23 cellular contexts compared by ENCODE assay signal in the genomic region with DNA sequence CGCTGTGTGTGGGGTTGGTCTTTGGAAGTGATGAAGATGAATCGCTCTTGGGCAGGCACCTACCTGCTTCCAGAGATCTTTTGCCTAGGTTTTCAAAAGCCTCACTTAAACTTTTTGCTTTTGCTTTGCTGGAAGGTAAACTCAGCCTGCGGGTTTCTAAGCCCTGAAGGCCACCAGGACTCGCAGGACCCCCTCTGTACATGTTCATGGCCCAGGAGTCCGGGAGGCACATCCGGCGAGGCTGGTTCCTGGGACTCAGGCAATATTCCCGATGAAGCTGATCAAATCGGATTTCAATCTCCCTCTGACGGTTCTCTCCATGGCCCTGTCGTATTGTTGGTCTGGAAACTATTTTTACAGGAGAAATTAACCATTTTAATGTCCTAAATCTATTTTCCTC. TPM values are rescaled to one million over a fixed set of nuclear protein-coding genes. Genes with fewer than 3 reads are reported as not detected.
A peak's percentile ranks its signal among the peaks of the same experiment; 100 is the strongest.
DNase-seq lines count a peak whose midpoint lies in the region; ATAC-seq, FAIRE-seq and TF ChIP-seq lines count a peak whose summit lies in the region.
"Had no signal": no experiment of that assay in that cellular context is flagged by ENCODE, and none has a peak within 500 bp of the region (broad histone marks: within the 10 kb centered on the region; RNA-seq: fewer than 3 reads in every experiment).

No MANE protein-coding gene starts in this region.

- TSS peak; percentile 47 for BruUV-seq in OCI-LY7 (replicated peaks; lab: Mats Ljungman, UMichigan)

- H3K4me1 ChIP-seq in A549: peaks cover 71% of the 10 kb centered on the region
- peaks cover 9% of the 10 kb centered on the region for H3K4me1 ChIP-seq in OCI-LY7 (ENCODE audit: insufficient read depth, low read length, poor library complexity, severe bottlenecking)

- TF ChIP-seq POLR2A in A549 (IDR thresholded peaks at IDR 0.05; ENCODE audit: low read length): no peak

- no peak for TF ChIP-seq RAD21 in A549 (conservative IDR thresholded peaks at IDR 0.05 in 1 of 2, IDR thresholded peaks at IDR 0.05 in 1 of 2)

- H3K36me3 ChIP-seq in OCI-LY7 (ENCODE audit: insufficient read depth, low read length): peaks cover 100% of the 10 kb centered on the region

- DNase-seq in activated CD4-positive, alpha-beta T cell treated with anti-CD3 and anti-CD28 coated beads, Interleukin-2, amount 10 ng/mL, durations not matched to agents 24 days and 14 days: no peak
- no peak for DNase-seq in activated CD4-positive, alpha-beta T cell treated with anti-CD3 and anti-CD28 coated beads for 1 hour
- no peak for DNase-seq in A549 (ENCODE audit: low read depth in 1 of 2, low spot score in 1 of 2)
- no peak for DNase-seq in OCI-LY7 (ENCODE audit: low spot score)
- DNase-seq in mesenteric fat pad (ENCODE audit: low spot score): peak; percentile 81
- DNase-seq in hippocampal formation (lab: John Stamatoyannopoulos, UW): no peak
- no peak for DNase-seq in NCI-H446 (lab: John Stamatoyannopoulos, UW)
- DNase-seq: 8988T, C1 segment of cervical spinal cord, COR-L47, DMS53, H9, NCI-H1092 treated with DMSO at 0.1 percent for 48 hours, NCI-H1694, NCI-H2107, NCI-H345, NCI-H69, SHP77 had no signal

- TF ChIP-seq CTCF in A549 (IDR thresholded peaks at IDR 0.05) (no peak), OCI-LY7 (conservative IDR thresholded peaks at IDR 0.05; ENCODE audit: low read length) (no peak)

- H3K9me3 ChIP-seq in A549: no peaks in the 10 kb centered on the region
- H3K9me3 ChIP-seq in OCI-LY7 (ENCODE audit: low read length): no peaks in the 10 kb centered on the region

- ATAC-seq in A549 (no peak), HG03280 (IDR thresholded peaks at IDR 0.05; ENCODE audit: unreplicated experiment) (no peak)

- peaks cover 47% of the 10 kb centered on the region for H3K4me1 Mint-ChIP-seq in activated CD4-positive, alpha-beta T cell treated with anti-CD3 and anti-CD28 coated beads, Interleukin-2, amount 10 ng/mL, durations not matched to agents 24 days and 14 days

- H3K36me3 Mint-ChIP-seq in activated CD4-positive, alpha-beta T cell treated with anti-CD3 and anti-CD28 coated beads, Interleukin-2, amount 10 ng/mL, durations not matched to agents 24 days and 14 days (ENCODE audit: low read depth): peaks cover 86% of the 10 kb centered on the region

- peaks cover 76% of the 10 kb centered on the region for H3K79me2 ChIP-seq in OCI-LY7 (ENCODE audit: insufficient read depth, low read depth, low read length)

- H3K27me3 Mint-ChIP-seq in activated CD4-positive, alpha-beta T cell treated with anti-CD3 and anti-CD28 coated beads, Interleukin-2, amount 10 ng/mL, durations not matched to agents 24 days and 14 days: no peaks in the 10 kb centered on the region

- FAIRE-seq in A549 (lab: Jason Lieb, UNC): no peak
- FAIRE-seq: GM12891, GM19239, HTR-8/SVneo, RCC 7860 had no signal

- intact Hi-C loops in activated CD4-positive, alpha-beta T cell treated with anti-CD3 and anti-CD28 coated beads, Interleukin-2, amount 10 ng/mL, durations not matched to agents 24 days and 14 days (cut with micrococcal nuclease): no loop called here
- intact Hi-C loops in OCI-LY7 (cut with micrococcal nuclease; ENCODE audit: unreplicated experiment): no loop called here

- H4K20me1 ChIP-seq in OCI-LY7 (ENCODE audit: insufficient read depth, low read length): peaks cover 29% of the 10 kb centered on the region

- CTCF ChIA-PET in A549 (lab: Yijun Ruan, JAX) (interaction anchor here (1.1 to 6.4 kb wide), 4 partner anchors 8 to 398 kb away, joined by 3 to 28 read pairs (median 6); no protein-coding TSS in a partner anchor), OCI-LY7 (lab: Charles Lee; ENCODE audit: unreplicated experiment) (no interaction called here)

- TF ChIP-seq EP300 in A549 (IDR thresholded peaks at IDR 0.05): no peak

- H3K4me2 ChIP-seq in A549 (peak overlapping the region; percentile 22; the same call in 2 of the 3 replicates), OCI-LY7 (ENCODE audit: low read length) (no peak overlapping the region)

- H3K9me2 ChIP-seq in OCI-LY7 (ENCODE audit: insufficient read depth, low read length): no peaks in the 10 kb centered on the region

- H2AFZ ChIP-seq in OCI-LY7 (ENCODE audit: low read length): no peak overlapping the region

- no peak overlapping the region for H3K4me3 Mint-ChIP-seq in activated CD4-positive, alpha-beta T cell treated with anti-CD3 and anti-CD28 coated beads, Interleukin-2, amount 10 ng/mL, durations not matched to agents 24 days and 14 days
- H3K4me3 Mint-ChIP-seq: H9 had no signal

- H3K4me3 ChIP-seq in A549: no peak overlapping the region
- no peak overlapping the region for H3K4me3 ChIP-seq in OCI-LY7 (ENCODE audit: low read depth, low read length, poor library complexity, severe bottlenecking)

- H3K27ac Mint-ChIP-seq in activated CD4-positive, alpha-beta T cell treated with anti-CD3 and anti-CD28 coated beads, Interleukin-2, amount 10 ng/mL, durations not matched to agents 24 days and 14 days: peak overlapping the region; percentile 9

- POLR2A ChIA-PET in A549 (lab: Yijun Ruan, JAX): no interaction called here
- POLR2A ChIA-PET in OCI-LY7 (lab: Charles Lee): no interaction called here

- no peaks in the 10 kb centered on the region for H3K9me3 Mint-ChIP-seq in activated CD4-positive, alpha-beta T cell treated with anti-CD3 and anti-CD28 coated beads, Interleukin-2, amount 10 ng/mL, durations not matched to agents 24 days and 14 days
- H3K9me3 Mint-ChIP-seq: H9 had no signal

- 94% methylated on average over 11 of the region's 11 CpGs for WGBS in A549 (ENCODE audit: missing lambda C conversion rate)

- H3K27ac ChIP-seq in A549 (peak overlapping the region in 1 of 2 experiments; percentile 91; a peak in 3 of 6 replicates), OCI-LY7 (ENCODE audit: low read depth, low read length, poor library complexity, severe bottlenecking) (no peak overlapping the region)

TF ChIP-seq in A549, 52 proteins besides CTCF, POLR2A, EP300 and RAD21:
- TF ChIP-seq NFE2L2 (conservative IDR thresholded peaks at IDR 0.05; ENCODE audit: low read length) (no peak), CEBPB (IDR thresholded peaks at IDR 0.05) (no peak), FOXS1 (CRISPR knock-in tag; IDR thresholded peaks at IDR 0.05) (no peak)
- TF ChIP-seq, protein P1, sequence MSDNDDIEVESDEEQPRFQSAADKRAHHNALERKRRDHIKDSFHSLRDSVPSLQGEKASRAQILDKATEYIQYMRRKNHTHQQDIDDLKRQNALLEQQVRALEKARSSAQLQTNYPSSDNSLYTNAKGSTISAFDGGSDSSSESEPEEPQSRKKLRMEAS (IDR thresholded peaks at IDR 0.05): no peak

RNA-seq across cellular contexts. Expression of a gene that starts 13.2 kb away (rescaled TPM):
- 41.5 and 45.6 TPM in 2 replicates for total RNA-seq in activated CD4-positive, alpha-beta T cell treated with anti-CD3 and anti-CD28 coated beads, Interleukin-2, amount 10 ng/mL, durations not matched to agents 24 days and 14 days
- 111 and 119 TPM in 2 replicates for polyA plus RNA-seq in A549 (2011; rRNA removed)
- 118 and 128 TPM in 2 replicates for polyA plus RNA-seq in A549 (2012; cell fraction: cytosol; rRNA removed)
- 310 and 320 TPM in 2 replicates for polyA plus RNA-seq in A549 (2012; cell fraction: nucleus; rRNA removed)
- polyA plus RNA-seq in A549 (2017; fragmentation: RNase III; extraction: RNeasy Plus Mini Kit Qiagen cat#74134 plus additional on column Dnase treatment): 102 to 109 TPM (median 103 TPM) in 3 replicates
- 230 and 268 TPM in 2 replicates for polyA minus RNA-seq in A549 (2011; rRNA and poly(A)+ RNA removed)
- total RNA-seq in OCI-LY7 (2014; rRNA removed; shearing (Covaris generic)): 79.9 and 94.3 TPM in 2 replicates
- total RNA-seq in OCI-LY7 (2022): 122 and 135 TPM in 2 replicates
- 0.55 TPM for total RNA-seq in mesenteric fat pad

Comparison
In these comparisons a context has a peak if more than half of its experiments do, and no peak if none do; other contexts are left out.
1. RNA of a gene that starts 13.2 kb away (total RNA-seq): 79.9 to 135 TPM in OCI-LY7 and 41.5 to 45.6 TPM in activated CD4-positive, alpha-beta T cell treated with anti-CD3 and anti-CD28 coated beads, Interleukin-2, amount 10 ng/mL, durations not matched to agents 24 days and 14 days; 0.55 TPM in mesenteric fat pad (single experiment); every median in the first group is over 10 times any median in the second.